16 cellular contexts compared by ENCODE assay signal in genomic region chr21:27425574-27425973, GRCh38.
DNase-seq lines count a peak whose midpoint lies in the region; ATAC-seq and TF ChIP-seq lines count a peak whose summit lies in the region.
"Had no signal": no experiment of that assay in that cellular context is flagged by ENCODE, and none has a peak within 500 bp of the region (broad histone marks: within the 10 kb centered on the region; RNA-seq: fewer than 3 reads in every experiment).

No MANE protein-coding gene starts in this region.

- no peaks in the 10 kb centered on the region for H4K20me1 ChIP-seq in hepatocyte (ENCODE audit: insufficient read depth, poor library complexity, severe bottlenecking)

- CTCF ChIA-PET in WTC11 (lab: Charles Lee), result interaction anchor here (0.6 to 0.9 kb wide), 4 partner anchors 26 to 914 kb away, joined by 3 to 7 read pairs (median 5); no protein-coding TSS in a partner anchor

- DNase-seq in Right ventricle myocardium superior (peak; percentile 33), cardiac septum (ENCODE audit: low spot score) (no peak), ascending aorta (ENCODE audit: low spot score in 2 of 2) (no peak), hepatocyte (ENCODE audit: low spot score) (no peak), vagina (ENCODE audit: extremely low spot score in 2 of 2) (no peak), dorsolateral prefrontal cortex (no peak), WTC11 (ENCODE audit: low spot score) (no peak), DMS53 (lab: John Stamatoyannopoulos, UW) (no peak)
- DNase-seq: activated CD4-positive, CD25-positive, alpha-beta regulatory T cell; activated T-cell treated with anti-CD3 and anti-CD28 coated beads, Interleukin-2, amount 50 U/mL, for 4 hours; body of pancreas; stimulated activated CD4-positive, alpha-beta T cell treated with anti-CD3 and anti-CD28 coated beads, Interleukin-4, amount 100 ng/mL, for 24 hours; stimulated activated naive CD8-positive, alpha-beta T cell treated with anti-CD3 and anti-CD28 coated beads, Interleukin-15, Interleukin-2, amounts not matched to agents 100 U/mL and 50 U/mL, for 24 hours had no signal

- H3K27ac Mint-ChIP-seq in WTC11, result no peak overlapping the region
- H3K27ac Mint-ChIP-seq: progenitor cell of endocrine pancreas had no signal

- no peak for ATAC-seq in Right ventricle myocardium superior (ENCODE audit: poor library complexity)
- ATAC-seq in WTC11, result no peak
- ATAC-seq: activated T-cell treated with anti-CD3 and anti-CD28 coated beads, Interleukin-2, amount 50 U/mL, for 4 hours; body of pancreas; stimulated activated naive CD8-positive, alpha-beta T cell treated with anti-CD3 and anti-CD28 coated beads, Interleukin-15, Interleukin-2, amounts not matched to agents 100 U/mL and 50 U/mL, for 24 hours had no signal

- peaks cover 23% of the 10 kb centered on the region for H3K9me3 Mint-ChIP-seq in WTC11

- POLR2A ChIA-PET in WTC11 (lab: Charles Lee), result no interaction called here

- no peaks in the 10 kb centered on the region for H3K27me3 ChIP-seq in ascending aorta
- H3K27me3 ChIP-seq in hepatocyte, result no peaks in the 10 kb centered on the region
- no peaks in the 10 kb centered on the region for H3K27me3 ChIP-seq in vagina
- peaks cover 0 to 5% (median 0%) of the 10 kb centered on the region in 45 donors for H3K27me3 ChIP-seq in dorsolateral prefrontal cortex
- H3K27me3 ChIP-seq: body of pancreas had no signal

- H3K4me1 Mint-ChIP-seq in WTC11, result peaks cover 26% of the 10 kb centered on the region

- H3K79me2 ChIP-seq in hepatocyte, result no peaks in the 10 kb centered on the region

- H3K9me2 ChIP-seq in hepatocyte (replicated peaks; ENCODE audit: insufficient read depth), result no peaks in the 10 kb centered on the region

- H2AFZ ChIP-seq in hepatocyte, result no peak overlapping the region

- H3K27ac ChIP-seq in ascending aorta (peak overlapping the region; percentile 6 to 56), hepatocyte (peak overlapping the region; percentile 6), vagina (peak overlapping the region; percentile 10), dorsolateral prefrontal cortex (no peak overlapping the region)
- H3K27ac ChIP-seq: 22Rv1, body of pancreas had no signal

- TF ChIP-seq POLR2A in vagina (IDR thresholded peaks at IDR 0.05), result no peak

- no peak overlapping the region for H3K4me2 ChIP-seq in hepatocyte

- TF ChIP-seq CTCF in ascending aorta (IDR thresholded peaks at IDR 0.05) (no peak), hepatocyte (IDR thresholded peaks at IDR 0.05; ENCODE audit: poor library complexity) (no peak), vagina (IDR thresholded peaks at IDR 0.05) (no peak), dorsolateral prefrontal cortex (IDR thresholded peaks at IDR 0.05 in 54 of 56, conservative IDR thresholded peaks at IDR 0.05 in 2 of 56; ENCODE audit: low read depth in 1 of 56, partially characterized antibody in 56 of 56) (peak in 1 of 56 donors; percentile 0), WTC11 (IDR thresholded peaks at IDR 0.05) (no peak)

- no peak overlapping the region for H3K4me3 Mint-ChIP-seq in WTC11
- H3K4me3 Mint-ChIP-seq: activated T-cell treated with anti-CD3 and anti-CD28 coated beads, Interleukin-2, amount 50 U/mL, for 4 hours had no signal

- intact Hi-C loops in Right ventricle myocardium superior (cut with DNase I) (no loop called here), cardiac septum (cut with DNase I) (loop anchor here (10.0 kb wide), 1 partner anchor 461 kb away; the partner anchor contains the start of gene ADAMTS5), ascending aorta (cut with DNase I) (loop anchor here (10.0 kb wide), 2 partner anchors 139 to 1319 kb away; no protein-coding TSS in a partner anchor), vagina (cut with DNase I) (no loop called here), dorsolateral prefrontal cortex (cut with DNase I) (no loop called here)

- 60% methylated on average over 3 of the region's 3 CpGs for WGBS in hepatocyte (ENCODE audit: low lambda C conversion rate, missing lambda C conversion rate)

- peaks cover 2% of the 10 kb centered on the region; the same call in 1 of the 2 replicates for H3K36me3 Mint-ChIP-seq in WTC11

- H3K4me3 ChIP-seq in ascending aorta (no peak overlapping the region), hepatocyte (no peak overlapping the region), vagina (no peak overlapping the region), dorsolateral prefrontal cortex (no peak overlapping the region)
- H3K4me3 ChIP-seq: body of pancreas, lung had no signal

- peaks cover 8 to 39% of the 10 kb centered on the region in 2 donors for H3K4me1 ChIP-seq in ascending aorta
- peaks cover 10% of the 10 kb centered on the region for H3K4me1 ChIP-seq in hepatocyte (ENCODE audit: insufficient read depth)
- peaks cover 37% of the 10 kb centered on the region for H3K4me1 ChIP-seq in vagina
- H3K4me1 ChIP-seq: body of pancreas had no signal

- H3K36me3 ChIP-seq in ascending aorta, result no peaks in the 10 kb centered on the region
- H3K36me3 ChIP-seq in hepatocyte (replicated peaks; ENCODE audit: insufficient read depth, low read depth), result no peaks in the 10 kb centered on the region
- H3K36me3 ChIP-seq in vagina, result no peaks in the 10 kb centered on the region

- no peaks in the 10 kb centered on the region for H3K27me3 Mint-ChIP-seq in WTC11 (ENCODE audit: low read depth)
- H3K27me3 Mint-ChIP-seq: progenitor cell of endocrine pancreas had no signal

- H3K9me3 ChIP-seq in ascending aorta, result no peaks in the 10 kb centered on the region
- H3K9me3 ChIP-seq in hepatocyte (ENCODE audit: low read depth), result no peaks in the 10 kb centered on the region
- no peaks in the 10 kb centered on the region for H3K9me3 ChIP-seq in vagina
- H3K9me3 ChIP-seq: body of pancreas had no signal

TF ChIP-seq in WTC11, 78 proteins besides CTCF, POLR2A, EP300 and RAD21:
- no peak for TF ChIP-seq ZNF232 (CRISPR knock-in tag; IDR thresholded peaks at IDR 0.05)
- TF ChIP-seq IRF2 (CRISPR knock-in tag; IDR thresholded peaks at IDR 0.05; ENCODE audit: borderline replicate concordance, low read depth), result no peak
- no peak for TF ChIP-seq NFATC4 (CRISPR knock-in tag; IDR thresholded peaks at IDR 0.05)
- TF ChIP-seq, protein P1, sequence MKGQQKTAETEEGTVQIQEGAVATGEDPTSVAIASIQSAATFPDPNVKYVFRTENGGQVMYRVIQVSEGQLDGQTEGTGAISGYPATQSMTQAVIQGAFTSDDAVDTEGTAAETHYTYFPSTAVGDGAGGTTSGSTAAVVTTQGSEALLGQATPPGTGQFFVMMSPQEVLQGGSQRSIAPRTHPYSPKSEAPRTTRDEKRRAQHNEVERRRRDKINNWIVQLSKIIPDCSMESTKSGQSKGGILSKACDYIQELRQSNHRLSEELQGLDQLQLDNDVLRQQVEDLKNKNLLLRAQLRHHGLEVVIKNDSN (CRISPR knock-in tag; IDR thresholded peaks at IDR 0.05), result no peak
- TF ChIP-seq E2F1 (CRISPR knock-in tag; IDR thresholded peaks at IDR 0.05), result no peak
- no peak for TF ChIP-seq CREB1 (CRISPR knock-in tag; IDR thresholded peaks at IDR 0.05)
- no peak for TF ChIP-seq SP1 (CRISPR knock-in tag; conservative IDR thresholded peaks at IDR 0.05)
- TF ChIP-seq, protein P2, sequence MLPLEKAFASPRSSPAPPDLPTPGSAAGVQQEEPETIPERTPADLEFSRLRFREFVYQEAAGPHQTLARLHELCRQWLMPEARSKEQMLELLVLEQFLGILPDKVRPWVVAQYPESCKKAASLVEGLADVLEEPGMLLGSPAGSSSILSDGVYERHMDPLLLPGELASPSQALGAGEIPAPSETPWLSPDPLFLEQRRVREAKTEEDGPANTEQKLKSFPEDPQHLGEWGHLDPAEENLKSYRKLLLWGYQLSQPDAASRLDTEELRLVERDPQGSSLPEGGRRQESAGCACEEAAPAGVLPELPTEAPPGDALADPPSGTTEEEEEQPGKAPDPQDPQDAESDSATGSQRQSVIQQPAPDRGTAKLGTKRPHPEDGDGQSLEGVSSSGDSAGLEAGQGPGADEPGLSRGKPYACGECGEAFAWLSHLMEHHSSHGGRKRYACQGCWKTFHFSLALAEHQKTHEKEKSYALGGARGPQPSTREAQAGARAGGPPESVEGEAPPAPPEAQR (CRISPR knock-in tag; IDR thresholded peaks at IDR 0.05), result no peak
- no peak for TF ChIP-seq GRHL2 (CRISPR knock-in tag; IDR thresholded peaks at IDR 0.05; ENCODE audit: insufficient replicate concordance, severe bottlenecking)
- TF ChIP-seq, protein P3, sequence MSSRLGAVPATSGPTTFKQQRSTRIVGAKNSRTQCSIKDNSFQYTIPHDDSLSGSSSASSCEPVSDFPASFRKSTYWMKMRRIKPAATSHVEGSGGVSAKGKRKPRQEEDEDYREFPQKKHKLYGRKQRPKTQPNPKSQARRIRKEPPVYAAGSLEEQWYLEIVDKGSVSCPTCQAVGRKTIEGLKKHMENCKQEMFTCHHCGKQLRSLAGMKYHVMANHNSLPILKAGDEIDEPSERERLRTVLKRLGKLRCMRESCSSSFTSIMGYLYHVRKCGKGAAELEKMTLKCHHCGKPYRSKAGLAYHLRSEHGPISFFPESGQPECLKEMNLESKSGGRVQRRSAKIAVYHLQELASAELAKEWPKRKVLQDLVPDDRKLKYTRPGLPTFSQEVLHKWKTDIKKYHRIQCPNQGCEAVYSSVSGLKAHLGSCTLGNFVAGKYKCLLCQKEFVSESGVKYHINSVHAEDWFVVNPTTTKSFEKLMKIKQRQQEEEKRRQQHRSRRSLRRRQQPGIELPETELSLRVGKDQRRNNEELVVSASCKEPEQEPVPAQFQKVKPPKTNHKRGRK (CRISPR knock-in tag; IDR thresholded peaks at IDR 0.05; ENCODE audit: borderline replicate concordance), result no peak
- no peak for TF ChIP-seq IRF1 (CRISPR knock-in tag; IDR thresholded peaks at IDR 0.05)
- no peak for TF ChIP-seq ZNF671 (CRISPR knock-in tag; IDR thresholded peaks at IDR 0.05)
- TF ChIP-seq RELA (CRISPR knock-in tag; IDR thresholded peaks at IDR 0.05; ENCODE audit: borderline replicate concordance), result no peak

Comparison
In these comparisons a context has a peak if more than half of its experiments do, and no peak if none do; other contexts are left out.
1. intact Hi-C loops: an anchor here in cardiac septum (10.0 kb wide) and ascending aorta (10.0 kb wide); none called in Right ventricle myocardium superior, vagina and dorsolateral prefrontal cortex.
2. H3K27ac ChIP-seq: peak in ascending aorta (2 of 2), hepatocyte (single experiment) and vagina (single experiment); none in dorsolateral prefrontal cortex (0 of 59).